Comparison of ENCODE assay signal across 18 cellular contexts in the genomic region with DNA sequence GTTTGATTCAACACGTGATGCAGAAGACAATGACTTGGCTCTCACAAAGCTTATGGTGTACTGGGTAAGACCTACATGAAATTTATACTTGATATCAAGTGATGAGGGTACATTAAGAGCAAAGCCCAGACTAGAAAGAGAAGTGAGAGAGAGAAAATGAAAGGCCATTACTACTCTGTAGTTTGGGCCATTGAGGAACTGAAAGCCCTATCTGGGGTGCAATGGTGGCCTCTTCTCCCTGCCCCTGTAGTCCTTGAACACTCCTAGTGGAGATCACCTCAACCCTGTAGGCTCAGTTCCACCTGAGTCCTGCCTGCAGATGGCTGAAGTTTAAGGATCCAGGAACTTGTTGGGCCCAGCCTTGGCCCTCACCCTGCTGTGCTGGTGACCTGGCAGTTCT.
DNase-seq lines count a peak whose midpoint lies in the region; ATAC-seq lines count a peak whose summit lies in the region.
"Had no signal": no experiment of that assay in that cellular context is flagged by ENCODE, and none has a peak within 500 bp of the region (broad histone marks: within the 10 kb centered on the region; RNA-seq: fewer than 3 reads in every experiment).

No MANE protein-coding gene starts in this region.

- H3K4me3 ChIP-seq in Karpas-422 (ENCODE audit: low read length) = no peak overlapping the region
- H3K4me3 ChIP-seq: dorsolateral prefrontal cortex had no signal

- H3K9me3 ChIP-seq in Karpas-422 (ENCODE audit: low read length) = peaks cover 5% of the 10 kb centered on the region; the same call in 1 of the 2 replicates

- intact Hi-C loops in activated CD4-positive, alpha-beta T cell treated with anti-CD3 and anti-CD28 coated beads, Interleukin-2, amount 10 ng/mL, durations not matched to agents 24 days and 14 days (cut with micrococcal nuclease) = no loop called here

- ATAC-seq in GM18502 (IDR thresholded peaks at IDR 0.05; ENCODE audit: poor library complexity, unreplicated experiment) = peak; percentile 90
- ATAC-seq in GM19468 (IDR thresholded peaks at IDR 0.05; ENCODE audit: extremely low read depth, unreplicated experiment) = peak; percentile 48
- peak; percentile 66 for ATAC-seq in HG02798 (IDR thresholded peaks at IDR 0.05; ENCODE audit: poor library complexity, unreplicated experiment)
- no peak for ATAC-seq in activated T-cell treated with anti-CD3 and anti-CD28 coated beads, Interleukin-2, amount 50 U/mL, for 4 hours
- ATAC-seq: left lobe of liver had no signal

- H3K9me2 ChIP-seq in Karpas-422 (replicated peaks; ENCODE audit: insufficient read depth, low read length) = no peaks in the 10 kb centered on the region

- no peak overlapping the region for H3K27ac ChIP-seq in Karpas-422 (ENCODE audit: low read length)
- H3K27ac ChIP-seq: dorsolateral prefrontal cortex had no signal

- no peaks in the 10 kb centered on the region for H3K36me3 ChIP-seq in Karpas-422 (ENCODE audit: insufficient read depth, low read length)

- H3K4me3 Mint-ChIP-seq in activated CD4-positive, alpha-beta T cell treated with anti-CD3 and anti-CD28 coated beads, Interleukin-2, amount 10 ng/mL, durations not matched to agents 24 days and 14 days = no peak overlapping the region
- no peak overlapping the region for H3K4me3 Mint-ChIP-seq in activated T-cell treated with anti-CD3 and anti-CD28 coated beads, Interleukin-2, amount 50 U/mL, for 4 hours
- H3K4me3 Mint-ChIP-seq: activated naive CD4-positive, alpha-beta T cell treated with anti-CD3 and anti-CD28 coated beads, Interleukin-2, amount 10 ng/mL, durations not matched to agents 7 days and 5 days; brain; HFFc6 had no signal

- H3K4me1 Mint-ChIP-seq in activated CD4-positive, alpha-beta T cell treated with anti-CD3 and anti-CD28 coated beads, Interleukin-2, amount 10 ng/mL, durations not matched to agents 24 days and 14 days = no peaks in the 10 kb centered on the region
- H3K4me1 Mint-ChIP-seq in activated T-cell treated with anti-CD3 and anti-CD28 coated beads, Interleukin-2, amount 50 U/mL, for 4 hours (ENCODE audit: low read depth) = no peaks in the 10 kb centered on the region
- H3K4me1 Mint-ChIP-seq: activated naive CD4-positive, alpha-beta T cell treated with anti-CD3 and anti-CD28 coated beads, Interleukin-2, amount 10 ng/mL, durations not matched to agents 7 days and 5 days; brain had no signal

- H3K9ac ChIP-seq in Karpas-422 (ENCODE audit: low read length) = no peak overlapping the region

- no peak overlapping the region for H2AFZ ChIP-seq in Karpas-422 (ENCODE audit: low read length)

- H3K4me2 ChIP-seq in Karpas-422 (ENCODE audit: low read depth, low read length, poor library complexity, severe bottlenecking) = no peak overlapping the region

- no peaks in the 10 kb centered on the region for H3K9me3 Mint-ChIP-seq in activated CD4-positive, alpha-beta T cell treated with anti-CD3 and anti-CD28 coated beads, Interleukin-2, amount 10 ng/mL, durations not matched to agents 24 days and 14 days
- no peaks in the 10 kb centered on the region for H3K9me3 Mint-ChIP-seq in activated T-cell treated with anti-CD3 and anti-CD28 coated beads, Interleukin-2, amount 50 U/mL, for 4 hours
- H3K9me3 Mint-ChIP-seq: activated naive CD4-positive, alpha-beta T cell treated with anti-CD3 and anti-CD28 coated beads, Interleukin-2, amount 10 ng/mL, durations not matched to agents 7 days and 5 days; brain had no signal

- H3K27me3 Mint-ChIP-seq in activated CD4-positive, alpha-beta T cell treated with anti-CD3 and anti-CD28 coated beads, Interleukin-2, amount 10 ng/mL, durations not matched to agents 24 days and 14 days = no peaks in the 10 kb centered on the region
- no peaks in the 10 kb centered on the region for H3K27me3 Mint-ChIP-seq in activated T-cell treated with anti-CD3 and anti-CD28 coated beads, Interleukin-2, amount 50 U/mL, for 4 hours (ENCODE audit: low read depth)
- H3K27me3 Mint-ChIP-seq: activated naive CD4-positive, alpha-beta T cell treated with anti-CD3 and anti-CD28 coated beads, Interleukin-2, amount 10 ng/mL, durations not matched to agents 7 days and 5 days; progenitor cell of endocrine pancreas had no signal

- H3K36me3 Mint-ChIP-seq in activated CD4-positive, alpha-beta T cell treated with anti-CD3 and anti-CD28 coated beads, Interleukin-2, amount 10 ng/mL, durations not matched to agents 24 days and 14 days (ENCODE audit: low read depth) = no peaks in the 10 kb centered on the region
- H3K36me3 Mint-ChIP-seq in activated T-cell treated with anti-CD3 and anti-CD28 coated beads, Interleukin-2, amount 50 U/mL, for 4 hours (ENCODE audit: insufficient read depth) = no peaks in the 10 kb centered on the region
- H3K36me3 Mint-ChIP-seq: activated naive CD4-positive, alpha-beta T cell treated with anti-CD3 and anti-CD28 coated beads, Interleukin-2, amount 10 ng/mL, durations not matched to agents 7 days and 5 days; brain had no signal

- no peaks in the 10 kb centered on the region for H4K20me1 ChIP-seq in Karpas-422 (ENCODE audit: insufficient read depth, low read depth, low read length)

- no peaks in the 10 kb centered on the region for H3K79me2 ChIP-seq in Karpas-422 (ENCODE audit: low read length)

- no peaks in the 10 kb centered on the region for H3K4me1 ChIP-seq in Karpas-422 (ENCODE audit: low read length)

- DNase-seq in MV-4-11 (lab: John Stamatoyannopoulos, UW) = peak; percentile 55
- no peak for DNase-seq in Karpas-422
- DNase-seq in KG1 (lab: John Stamatoyannopoulos, UW) = no peak
- no peak for DNase-seq in activated CD4-positive, alpha-beta T cell treated with anti-CD3 and anti-CD28 coated beads, Interleukin-2, amount 10 ng/mL, durations not matched to agents 24 days and 14 days
- no peak for DNase-seq in activated T-cell treated with anti-CD3 and anti-CD28 coated beads, Interleukin-2, amount 50 U/mL, for 4 hours
- DNase-seq: activated CD8-positive, alpha-beta memory T cell treated with anti-CD3 and anti-CD28 coated beads, Interleukin-2, amount 50 U/mL, for 4 hours; activated naive CD4-positive, alpha-beta T cell treated with anti-CD3 and anti-CD28 coated beads, Interleukin-2, amount 10 ng/mL, durations not matched to agents 7 days and 5 days; Calu3; dorsolateral prefrontal cortex; HFFc6; hypothalamus; NCI-H524 had no signal

- no peak overlapping the region for H3K27ac Mint-ChIP-seq in activated CD4-positive, alpha-beta T cell treated with anti-CD3 and anti-CD28 coated beads, Interleukin-2, amount 10 ng/mL, durations not matched to agents 24 days and 14 days
- H3K27ac Mint-ChIP-seq: activated naive CD4-positive, alpha-beta T cell treated with anti-CD3 and anti-CD28 coated beads, Interleukin-2, amount 10 ng/mL, durations not matched to agents 7 days and 5 days; brain; HFFc6; progenitor cell of endocrine pancreas had no signal

- H3K27me3 ChIP-seq in Karpas-422 (ENCODE audit: low read length) = no peaks in the 10 kb centered on the region

Comparison
In these comparisons a context has a peak if more than half of its experiments do, and no peak if none do; other contexts are left out.
1. ATAC-seq: peak in GM18502 (single experiment), GM19468 (single experiment) and HG02798 (single experiment); none in activated T-cell treated with anti-CD3 and anti-CD28 coated beads, Interleukin-2, amount 50 U/mL, for 4 hours (0 of 2).